ENCODE assay signal across 13 cellular contexts in the genomic region with DNA sequence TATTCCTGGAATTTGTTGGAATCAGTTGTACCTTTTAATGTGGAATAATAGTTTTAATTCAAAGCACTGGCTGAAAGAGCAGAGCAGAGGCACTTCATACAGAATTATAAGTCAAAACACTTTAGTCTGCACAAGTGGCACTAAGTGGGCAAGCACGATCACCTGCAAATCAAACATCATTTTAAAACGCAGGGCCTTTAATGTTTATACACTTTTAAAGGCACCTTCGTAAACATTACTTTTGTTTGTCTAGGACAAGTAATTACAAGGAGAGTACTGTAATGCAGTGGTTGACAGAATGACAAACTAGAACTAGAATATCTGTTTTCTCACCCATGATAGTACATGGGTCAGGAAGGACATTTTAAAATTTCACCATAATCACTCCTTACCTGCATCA.
"Had no signal": no experiment of that assay in that cellular context is flagged by ENCODE, and none has a peak within 500 bp of the region (broad histone marks: within the 10 kb centered on the region; RNA-seq: fewer than 3 reads in every experiment).

No MANE protein-coding gene starts in this region.

- DNase-seq: activated B cell treated with CpG ODN at 0.5 μM for 24 hours; activated CD4-positive, alpha-beta T cell treated with anti-CD3 and anti-CD28 coated beads, Interleukin-2, amount 10 ng/mL, durations not matched to agents 24 days and 14 days; activated naive CD4-positive, alpha-beta T cell treated with anti-CD3 and anti-CD28 coated beads, Interleukin-2, amount 50 U/mL, for 16 hours; adrenal gland; colonic mucosa; effector CD4-positive, alpha-beta T cell; heart right ventricle; nucleus accumbens; transverse colon had no signal

- H3K27me3 ChIP-seq: adrenal gland, colonic mucosa, heart right ventricle, right atrium auricular region, transverse colon had no signal

- ATAC-seq: activated T-helper 17 cell treated with anti-CD3 and anti-CD28 coated beads, Interleukin-2, amount 50 U/mL, for 72 hours; heart right ventricle; natural killer cell treated with Interleukin-12 subunit alpha and Interleukin-12 subunit beta and Interleukin-15 and Interleukin-18, amount 100 ng/mL, for 72 hours; stimulated activated effector memory CD8-positive, alpha-beta T cell treated with anti-CD3 and anti-CD28 coated beads, Interleukin-12 subunit alpha, Interleukin-12 subunit beta, amount 100 ng/mL, for 72 hours had no signal

- H3K27ac ChIP-seq: adrenal gland, colonic mucosa, heart right ventricle, right atrium auricular region, transverse colon had no signal

- H3K4me1 ChIP-seq: adrenal gland, colonic mucosa, right atrium auricular region, transverse colon had no signal

- H3K36me3 ChIP-seq: colonic mucosa had no signal

- H3K9me3 ChIP-seq: adrenal gland, colonic mucosa, heart right ventricle, right atrium auricular region, transverse colon had no signal

- H3K4me3 ChIP-seq: adrenal gland, colonic mucosa, heart right ventricle, right atrium auricular region, transverse colon had no signal
